Comparison of ENCODE assay signal across 1 cellular context in the genomic region with DNA sequence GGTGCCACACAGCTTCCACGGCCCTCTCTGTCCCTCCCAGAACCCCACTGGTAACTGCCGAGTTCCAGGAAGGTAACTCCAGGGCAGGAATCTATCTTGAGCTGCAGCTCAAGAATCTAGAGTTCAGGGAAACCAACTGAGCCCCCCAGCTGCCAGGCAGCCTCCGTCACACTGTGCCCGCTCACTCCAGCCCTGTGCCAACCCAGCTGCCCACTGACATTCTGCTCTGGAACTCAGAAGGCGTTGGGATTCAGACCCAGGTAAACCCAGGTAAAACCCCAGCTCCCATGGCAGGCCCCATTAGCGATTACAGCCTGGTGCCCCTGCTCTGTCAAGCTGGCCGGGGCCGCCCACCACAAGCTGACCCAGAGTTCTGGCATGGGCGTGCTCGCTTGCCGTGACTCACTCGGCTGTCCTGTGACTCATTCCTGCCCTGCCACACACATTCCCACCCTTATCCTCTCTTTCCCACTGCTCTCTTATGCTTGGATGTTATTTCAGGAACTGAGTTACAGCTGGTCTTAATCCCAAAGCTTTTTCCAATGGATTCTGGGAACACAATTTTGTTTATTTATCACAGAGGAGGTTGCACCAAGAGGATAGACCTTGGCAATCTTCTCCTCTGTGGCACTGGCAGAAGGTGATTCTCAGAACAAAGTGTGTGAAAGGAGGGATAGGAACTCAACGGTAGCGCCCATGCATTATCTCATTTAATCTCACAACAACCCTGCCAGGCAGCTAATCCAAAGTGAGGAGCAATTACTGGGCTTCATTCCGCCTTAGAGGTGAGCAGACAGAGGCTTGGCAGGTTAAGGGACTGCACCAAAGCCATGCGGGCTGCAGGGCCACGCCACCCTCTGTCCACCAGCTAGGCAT.
TF ChIP-seq lines count a peak whose summit lies in the region.

No MANE protein-coding gene starts in this region.

TF ChIP-seq in GM23338, 12 proteins besides CTCF, POLR2A, EP300 and RAD21 (continued from another document):
- TF ChIP-seq ZNF462 (CRISPR knock-in tag; IDR thresholded peaks at IDR 0.05), result no peak
- TF ChIP-seq NANOG (IDR thresholded peaks at IDR 0.05; ENCODE audit: borderline replicate concordance), result no peak
- no peak for TF ChIP-seq ZNF114 (CRISPR knock-in tag; IDR thresholded peaks at IDR 0.05)
- TF ChIP-seq REST (IDR thresholded peaks at IDR 0.05; ENCODE audit: unreplicated experiment), result no peak
TF ChIP-seq in GM23338: peak in this region for 0.
